35 cellular contexts compared by ENCODE assay signal in the genomic region with DNA sequence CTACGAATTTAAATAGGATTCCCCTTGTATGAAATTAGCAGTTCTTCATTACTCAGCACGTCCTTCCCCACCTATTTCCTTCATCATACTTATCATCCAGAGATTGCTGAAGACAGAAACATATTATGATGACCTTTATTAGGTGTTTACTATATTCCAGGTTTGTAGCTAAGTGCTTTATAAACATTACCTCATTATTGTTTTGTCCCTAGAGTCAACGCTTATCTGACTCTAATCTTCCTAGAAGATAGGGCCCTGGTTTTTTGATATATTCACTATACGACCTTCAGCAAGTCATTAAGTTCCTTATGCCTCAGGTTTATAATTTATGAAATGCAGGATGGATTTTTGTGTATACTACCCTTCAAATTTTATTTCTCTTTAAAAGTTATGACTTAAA.
"Had no signal": no experiment of that assay in that cellular context is flagged by ENCODE, and none has a peak within 500 bp of the region (broad histone marks: within the 10 kb centered on the region; RNA-seq: fewer than 3 reads in every experiment).

No MANE protein-coding gene starts in this region.

- H3K4me3 ChIP-seq: MG63 had no signal

- H3K36me3 ChIP-seq: MG63 had no signal

- DNase-seq: MG63, MM.1S, MV-4-11, NCI-H1048, NCI-H1092, NCI-H1092 treated with DMSO at 0.1 percent for 48 hours, NCI-H1105, NCI-H1105 treated with DMSO at 0.1 percent for 48 hours, NCI-H1417, NCI-H1417 treated with DMSO at 0.1 percent for 48 hours, NCI-H1436, NCI-H1436 treated with DMSO at 0.1 percent for 48 hours, NCI-H146, NCI-H1694, NCI-H1694 treated with DMSO at 0.1 percent for 48 hours, NCI-H187, NCI-H187 treated with DMSO at 0.1 percent for 48 hours, NCI-H1930, NCI-H2029, NCI-H2029 treated with DMSO at 0.1 percent for 48 hours, NCI-H2081, NCI-H2081 treated with DMSO at 0.1 percent for 48 hours, NCI-H2107, NCI-H2171, NCI-H2171 treated with DMSO at 0.1 percent for 48 hours, NCI-H2227 treated with DMSO at 0.1 percent for 48 hours, NCI-H226, NCI-H345, NCI-H446, NCI-H446 treated with DMSO at 0.1 percent for 48 hours, NCI-H510A, NCI-H510A treated with DMSO at 0.1 percent for 48 hours, NCI-H524, NCI-H524 treated with DMSO at 0.1 percent for 48 hours, NCI-H526 treated with DMSO at 0.1 percent for 48 hours had no signal

- H3K27me3 ChIP-seq: MG63 had no signal
